Comparison of ENCODE assay signal across 8 cellular contexts in the genomic region with DNA sequence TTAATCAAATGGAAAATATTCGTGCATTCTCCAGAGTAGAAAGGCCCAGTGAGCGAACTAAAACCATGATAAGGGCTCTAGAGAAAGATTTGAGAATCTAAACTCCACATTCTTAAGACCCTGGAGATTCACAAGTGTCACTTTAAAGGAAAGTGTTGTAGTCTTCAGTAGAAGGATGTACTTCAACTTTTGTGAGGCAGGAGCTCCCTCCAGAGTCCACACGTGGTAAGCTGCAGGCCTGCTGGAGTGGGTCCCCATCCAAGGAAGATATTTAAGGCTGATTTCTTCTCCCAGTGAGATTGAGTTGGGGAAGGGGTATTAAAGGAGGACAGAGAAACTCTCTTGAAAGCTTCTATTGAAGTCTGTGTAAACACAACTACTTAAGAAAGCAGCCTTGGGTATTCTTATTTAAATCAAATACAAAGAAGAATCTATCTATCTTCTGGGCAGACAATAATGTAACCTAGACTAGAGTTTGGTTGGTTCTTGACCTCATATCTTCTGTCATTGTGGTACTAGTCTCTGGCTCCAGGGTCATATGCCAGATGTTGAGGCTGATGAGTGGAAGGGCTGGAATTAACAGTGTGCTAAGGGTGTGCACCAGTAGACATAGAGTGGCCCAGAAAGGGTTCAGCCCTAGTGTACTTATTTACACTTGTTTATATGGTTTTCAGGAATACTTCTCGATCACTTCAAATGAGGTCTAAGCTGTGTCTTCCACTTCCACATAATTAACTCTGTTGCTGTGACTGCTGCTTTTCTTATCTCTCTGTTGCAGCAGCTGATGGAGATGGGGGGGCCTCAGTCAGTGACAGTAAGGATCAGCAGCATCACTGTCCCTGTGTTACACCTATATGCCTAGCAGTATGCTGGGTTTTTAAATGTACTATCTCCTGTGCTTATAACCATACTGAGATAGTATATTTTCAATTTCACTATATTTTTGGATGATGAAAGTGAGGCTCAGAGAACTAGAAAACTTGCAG.
DNase-seq lines count a peak whose midpoint lies in the region; ATAC-seq and TF ChIP-seq lines count a peak whose summit lies in the region.

No MANE protein-coding gene starts in this region.

- H3K27me3 ChIP-seq in BE2C = no peaks in the 10 kb centered on the region
- no peaks in the 10 kb centered on the region for H3K27me3 ChIP-seq in lung (ENCODE audit: control insufficient read depth, insufficient read depth)

- no peaks in the 10 kb centered on the region for H3K9me3 ChIP-seq in BE2C
- no peaks in the 10 kb centered on the region for H3K9me3 ChIP-seq in lung (ENCODE audit: control insufficient read depth in 2 of 2, insufficient read depth in 1 of 2, low read length in 1 of 2)

- H3K27ac ChIP-seq in lung (ENCODE audit: low read depth in 1 of 2, low read length in 1 of 2) = no peak overlapping the region

- H3K4me1 ChIP-seq in BE2C (no peaks in the 10 kb centered on the region), lung (ENCODE audit: control insufficient read depth in 2 of 2, insufficient read depth in 2 of 2, low read length in 2 of 2) (no peaks in the 10 kb centered on the region)

- H3K36me3 ChIP-seq in BE2C (no peaks in the 10 kb centered on the region), lung (ENCODE audit: control insufficient read depth in 2 of 2, insufficient read depth in 2 of 2, low read length in 2 of 2) (no peaks in the 10 kb centered on the region)

- H3K4me3 ChIP-seq in BE2C (ENCODE audit: low read depth, low read length) (no peak overlapping the region), lung (no peak overlapping the region)

- TF ChIP-seq CTCF in BE2C (IDR thresholded peaks at IDR 0.05; ENCODE audit: low read depth, low read length) (peak; percentile 92), lung (IDR thresholded peaks at IDR 0.05; ENCODE audit: control extremely low read depth, extremely low read depth) (peak; percentile 67)

- peak; percentile 87 for ATAC-seq in GM18520 (IDR thresholded peaks at IDR 0.05; ENCODE audit: unreplicated experiment)
- ATAC-seq in HG03045 (IDR thresholded peaks at IDR 0.05; ENCODE audit: unreplicated experiment) = peak; percentile 88
- ATAC-seq in lung (ENCODE audit: insufficient read depth, low FRiP score) = peak; percentile 72

- WGBS in lung, 2 donors = 45 to 46% methylated on average over 4 of the region's 4 CpGs

- peak; percentile 68 for DNase-seq in BE2C
- peak; percentile 49 for DNase-seq in NCI-H2227 (lab: John Stamatoyannopoulos, UW; ENCODE audit: unreplicated experiment)
- DNase-seq in activated CD4-positive, alpha-beta T cell treated with anti-CD3 and anti-CD28 coated beads for 48 hours = peak; percentile 71
- DNase-seq in dedifferentiated amniotic fluid mesenchymal stem cell (ENCODE audit: extremely low spot score) = peak; percentile 61
- peak; percentile 36 for DNase-seq in lung (ENCODE audit: low spot score)
- peak; percentile 17 to 27 for DNase-seq in stimulated activated CD8-positive, alpha-beta memory T cell treated with anti-CD3 and anti-CD28 coated beads, Interleukin-7, amount 100 ng/mL, for 1 hour (ENCODE audit: low read depth in 2 of 2)
